9 cellular contexts compared by ENCODE assay signal in genomic region chr22:50544746-50545253, GRCh38. TPM values are rescaled to one million over a fixed set of nuclear protein-coding genes. Genes with fewer than 3 reads are reported as not detected.
DNase-seq lines count a peak whose midpoint lies in the region; ATAC-seq and TF ChIP-seq lines count a peak whose summit lies in the region.
"Had no signal": no experiment of that assay in that cellular context is flagged by ENCODE, and none has a peak within 500 bp of the region (broad histone marks: within the 10 kb centered on the region; RNA-seq: fewer than 3 reads in every experiment).

No MANE protein-coding gene starts in this region.

- peak overlapping the region; percentile 51 for H3K4me2 ChIP-seq in OCI-LY7 (ENCODE audit: low read length)

- ATAC-seq in HG02840 (IDR thresholded peaks at IDR 0.05; ENCODE audit: low FRiP score, unreplicated experiment), result no peak
- ATAC-seq in HG03469 (IDR thresholded peaks at IDR 0.05; ENCODE audit: unreplicated experiment), result no peak

- H3K27ac ChIP-seq in OCI-LY7 (ENCODE audit: low read depth, low read length, poor library complexity, severe bottlenecking) (no peak overlapping the region), duodenal mucosa (ENCODE audit: low read depth, low read length) (peak overlapping the region; percentile 39), spleen (peak overlapping the region; percentile 59 to 100 (median 98))

- WGBS in spleen, 5 donors, result 49 to 72% (median 50%) methylated on average over 5 of the region's 5 CpGs

- POLR2A ChIA-PET in OCI-LY7 (lab: Charles Lee), result no interaction called here

- TF ChIP-seq CTCF in OCI-LY7 (conservative IDR thresholded peaks at IDR 0.05; ENCODE audit: low read length) (no peak), spleen (IDR thresholded peaks at IDR 0.05 in 8 of 11, conservative IDR thresholded peaks at IDR 0.05 in 3 of 11) (no peak)

- H3K9me3 ChIP-seq in OCI-LY7 (ENCODE audit: low read length), result no peaks in the 10 kb centered on the region
- no peaks in the 10 kb centered on the region for H3K9me3 ChIP-seq in duodenal mucosa (ENCODE audit: control insufficient read depth in 1 of 2, low read length in 2 of 2)
- H3K9me3 ChIP-seq in spleen, result no peaks in the 10 kb centered on the region

- no peak overlapping the region for H3K4me3 ChIP-seq in OCI-LY7 (ENCODE audit: low read depth, low read length, poor library complexity, severe bottlenecking)
- H3K4me3 ChIP-seq in duodenal mucosa (ENCODE audit: low read depth in 1 of 2, low read length in 2 of 2), result peak overlapping the region; percentile 12 to 40
- H3K4me3 ChIP-seq in spleen, result peak overlapping the region in 2 of 8 donors; percentile 19 to 60

- CTCF ChIA-PET in OCI-LY7 (lab: Charles Lee; ENCODE audit: unreplicated experiment), result no interaction called here

- H2AFZ ChIP-seq in OCI-LY7 (ENCODE audit: low read length), result peak overlapping the region; percentile 34; the same call in 1 of the 2 replicates

- no peak for TF ChIP-seq POLR2A in spleen (IDR thresholded peaks at IDR 0.05)

- BruUV-seq in OCI-LY7 (replicated peaks; lab: Mats Ljungman, UMichigan), result no TSS peak

- DNase-seq in activated CD4-positive, CD25-positive, alpha-beta regulatory T cell treated with anti-CD3 and anti-CD28 coated beads, Interleukin-2, amount 50 U/mL, for 72 hours, result peak; percentile 57
- no peak for DNase-seq in activated CD4-positive, CD25-positive, alpha-beta regulatory T cell (lab: John Stamatoyannopoulos, UW)
- DNase-seq in OCI-LY7 (ENCODE audit: low spot score), result peak; percentile 56
- peak; percentile 82 for DNase-seq in spleen
- DNase-seq in T1000 (lab: John Stamatoyannopoulos, UW), result no peak
- DNase-seq: 8988T had no signal

- H3K4me1 ChIP-seq in OCI-LY7 (ENCODE audit: insufficient read depth, low read length, poor library complexity, severe bottlenecking) (peaks cover 54% of the 10 kb centered on the region), duodenal mucosa (ENCODE audit: control insufficient read depth in 1 of 2, insufficient read depth in 2 of 2, low read length in 2 of 2) (peaks cover 27 to 29% of the 10 kb centered on the region in 2 donors), spleen (peaks cover 30 to 99% (median 66%) of the 10 kb centered on the region in 6 donors)

- intact Hi-C loops in OCI-LY7 (cut with micrococcal nuclease; ENCODE audit: unreplicated experiment) (loop anchor here (1.0 to 2.0 kb wide), 2 partner anchors 38 to 147 kb away; partner anchors contain the start of gene CHKB), spleen (cut with DNase I; ENCODE audit: low total_unique reads) (no loop called here)

- H3K9ac ChIP-seq in duodenal mucosa (ENCODE audit: low read depth in 1 of 2, low read length in 2 of 2), result peak overlapping the region; percentile 12 to 44

- no peaks in the 10 kb centered on the region for H4K20me1 ChIP-seq in OCI-LY7 (ENCODE audit: insufficient read depth, low read length)

- peaks cover 0 to 6% of the 10 kb centered on the region in 2 donors for H3K27me3 ChIP-seq in duodenal mucosa (ENCODE audit: control insufficient read depth in 1 of 2, insufficient read depth in 2 of 2, low read length in 2 of 2)
- peaks cover 0 to 34% (median 14%) of the 10 kb centered on the region in 7 donors for H3K27me3 ChIP-seq in spleen (replicated peaks in 1 of 7)

- no peaks in the 10 kb centered on the region for H3K79me2 ChIP-seq in OCI-LY7 (ENCODE audit: insufficient read depth, low read depth, low read length)

- H3K36me3 ChIP-seq in OCI-LY7 (ENCODE audit: insufficient read depth, low read length) (no peaks in the 10 kb centered on the region), duodenal mucosa (ENCODE audit: control insufficient read depth in 1 of 2, insufficient read depth in 2 of 2, low read length in 2 of 2) (no peaks in the 10 kb centered on the region), spleen (no peaks in the 10 kb centered on the region)

- H3K9me2 ChIP-seq in OCI-LY7 (ENCODE audit: insufficient read depth, low read length), result no peaks in the 10 kb centered on the region

RNA-seq across cellular contexts. Expression of gene KLHDC7B, which starts 0.9 kb away (rescaled TPM):
- total RNA-seq in OCI-LY7 (2014; rRNA removed; shearing (Covaris generic)), result 0.08 and 0.25 TPM in 2 replicates
- total RNA-seq in OCI-LY7 (2022), result 0.31 and 0.46 TPM in 2 replicates
- total RNA-seq in spleen, result 1 to 10 TPM; 2.6 to 5.0 (median 3.4) TPM
- polyA plus RNA-seq in spleen, result 1 to 10 TPM; 2.6 to 3.8 (median 3.5) TPM

RNA-seq across cellular contexts. Expression of gene TYMP, which starts 15.0 kb away (rescaled TPM):
- 3.9 and 6.3 TPM in 2 replicates for total RNA-seq in OCI-LY7 (2014; rRNA removed; shearing (Covaris generic))
- total RNA-seq in OCI-LY7 (2022), result 3.8 and 4.0 TPM in 2 replicates
- total RNA-seq in spleen, result 100 to 1,000 TPM in 6 of 7 donors, 10 to 100 TPM in 1; 73.7 to 284 (median 152) TPM
- polyA plus RNA-seq in spleen, result 100 to 1,000 TPM in 1 of 3 donors, 10 to 100 TPM in 2; 88.3 to 166 (median 92.3) TPM

RNA-seq across cellular contexts. Expression of gene SYCE3, which starts 17.9 kb away (rescaled TPM):
- total RNA-seq in OCI-LY7 (2014; rRNA removed; shearing (Covaris generic)), result not detected in 2 replicates
- total RNA-seq in OCI-LY7 (2022) (not detected in 2 replicates), spleen (1 to 10 TPM in 1 of 7 donors, not detected in 6; 3.0 TPM)
- polyA plus RNA-seq in spleen, result under 1 TPM in 1 of 3 donors, not detected in 2; 0.50 TPM

RNA-seq across cellular contexts. Expression of gene SCO2, which starts 19.4 kb away (rescaled TPM):
- total RNA-seq in OCI-LY7 (2014; rRNA removed; shearing (Covaris generic)), result 2.7 and 4.9 TPM in 2 replicates
- total RNA-seq in OCI-LY7 (2022), result 3.9 and 4.1 TPM in 2 replicates
- total RNA-seq in spleen, result 1 to 10 TPM in 6 of 7 donors, not detected in 1; 1.2 to 7.4 (median 5.0) TPM
- 10 to 100 TPM in 2 of 3 donors, 1 to 10 TPM in 1; 4.4 to 12.7 (median 12.0) TPM for polyA plus RNA-seq in spleen

RNA-seq across cellular contexts. Expression of gene CPT1B, which starts 33.4 kb away (rescaled TPM):
- 92.6 and 101 TPM in 2 replicates for total RNA-seq in OCI-LY7 (2014; rRNA removed; shearing (Covaris generic))
- 138 and 162 TPM in 2 replicates for total RNA-seq in OCI-LY7 (2022)
- total RNA-seq in spleen, result 10 to 100 TPM; 25.0 to 46.4 (median 31.5) TPM
- polyA plus RNA-seq in spleen, result 10 to 100 TPM; 23.6 to 55.3 (median 37.0) TPM

Comparison
In these comparisons a context has a peak if more than half of its experiments do, and no peak if none do; other contexts are left out.
1. DNase-seq: peak in activated CD4-positive, CD25-positive, alpha-beta regulatory T cell treated with anti-CD3 and anti-CD28 coated beads, Interleukin-2, amount 50 U/mL, for 72 hours (single experiment), OCI-LY7 (single experiment) and spleen (single experiment); none in activated CD4-positive, CD25-positive, alpha-beta regulatory T cell (0 of 4) and T1000 (single experiment).
2. RNA of gene TYMP, which starts 15.0 kb away (total RNA-seq): 73.7 to 284 TPM in spleen; 3.8 to 6.3 TPM in OCI-LY7; every median in the first group is over 10 times any median in the second.